1 cellular context compared by ENCODE assay signal in the genomic region with DNA sequence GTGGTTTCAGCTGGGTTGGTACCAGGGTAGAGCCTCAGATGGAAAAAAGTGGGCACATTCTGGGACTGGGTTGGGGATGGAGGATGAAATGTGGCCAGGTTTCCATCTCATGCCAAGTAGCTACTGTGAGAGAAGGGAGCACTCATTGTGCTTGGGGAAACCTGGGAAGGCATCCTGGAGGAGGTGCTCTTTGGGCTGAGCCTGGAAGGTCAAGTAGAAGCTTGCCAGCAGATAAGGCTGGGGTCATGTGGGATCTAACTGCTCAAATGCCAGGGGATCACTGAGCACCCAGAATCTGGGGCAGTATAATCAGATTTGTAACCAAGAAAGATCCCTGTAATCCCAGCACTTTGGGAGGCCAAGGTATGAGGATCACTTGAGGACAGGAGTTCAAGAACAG.
TF ChIP-seq lines count a peak whose summit lies in the region.

No MANE protein-coding gene starts in this region.

TF ChIP-seq in K562, 482 proteins besides CTCF, POLR2A, EP300 and RAD21:
- TF ChIP-seq ZBTB8A (IDR thresholded peaks at IDR 0.05; ENCODE audit: partially characterized antibody): no peak
- TF ChIP-seq RBM25 (IDR thresholded peaks at IDR 0.05; ENCODE audit: low read depth, low read length, severe bottlenecking): peak; percentile 66
- no peak for TF ChIP-seq MTA1 (IDR thresholded peaks at IDR 0.05; ENCODE audit: borderline replicate concordance)
- TF ChIP-seq, protein P1, sequence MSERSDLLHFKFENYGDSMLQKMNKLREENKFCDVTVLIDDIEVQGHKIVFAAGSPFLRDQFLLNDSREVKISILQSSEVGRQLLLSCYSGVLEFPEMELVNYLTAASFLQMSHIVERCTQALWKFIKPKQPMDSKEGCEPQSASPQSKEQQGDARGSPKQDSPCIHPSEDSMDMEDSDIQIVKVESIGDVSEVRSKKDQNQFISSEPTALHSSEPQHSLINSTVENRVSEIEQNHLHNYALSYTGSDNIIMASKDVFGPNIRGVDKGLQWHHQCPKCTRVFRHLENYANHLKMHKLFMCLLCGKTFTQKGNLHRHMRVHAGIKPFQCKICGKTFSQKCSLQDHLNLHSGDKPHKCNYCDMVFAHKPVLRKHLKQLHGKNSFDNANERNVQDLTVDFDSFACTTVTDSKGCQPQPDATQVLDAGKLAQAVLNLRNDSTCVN (CRISPR knock-in tag; IDR thresholded peaks at IDR 0.05): no peak
- no peak for TF ChIP-seq COPS2 (conservative IDR thresholded peaks at IDR 0.05)
- no peak for TF ChIP-seq ZFPM2 (CRISPR knock-in tag; IDR thresholded peaks at IDR 0.05)
- no peak for TF ChIP-seq ZNF707 (CRISPR knock-in tag; conservative IDR thresholded peaks at IDR 0.05)
- no peak for TF ChIP-seq GTF2E2 (tag; IDR thresholded peaks at IDR 0.05)
- no peak for TF ChIP-seq CBX3 (IDR thresholded peaks at IDR 0.05; ENCODE audit: borderline replicate concordance in 1 of 2, low read length in 2 of 2)
- no peak for TF ChIP-seq KLF6 (CRISPR knock-in tag; IDR thresholded peaks at IDR 0.05; ENCODE audit: borderline replicate concordance)
- peak; percentile 97 for TF ChIP-seq ZFP36 (IDR thresholded peaks at IDR 0.05; ENCODE audit: low read depth, low read length, partially characterized antibody)
- TF ChIP-seq ZNF436 (CRISPR knock-in tag; IDR thresholded peaks at IDR 0.05): peak; percentile 75
- no peak for TF ChIP-seq ZNF507 (tag; conservative IDR thresholded peaks at IDR 0.05)
- TF ChIP-seq FUS (optimal IDR thresholded peaks at IDR 0.05; ENCODE audit: low read depth, low read length): no peak
- TF ChIP-seq, protein P2, sequence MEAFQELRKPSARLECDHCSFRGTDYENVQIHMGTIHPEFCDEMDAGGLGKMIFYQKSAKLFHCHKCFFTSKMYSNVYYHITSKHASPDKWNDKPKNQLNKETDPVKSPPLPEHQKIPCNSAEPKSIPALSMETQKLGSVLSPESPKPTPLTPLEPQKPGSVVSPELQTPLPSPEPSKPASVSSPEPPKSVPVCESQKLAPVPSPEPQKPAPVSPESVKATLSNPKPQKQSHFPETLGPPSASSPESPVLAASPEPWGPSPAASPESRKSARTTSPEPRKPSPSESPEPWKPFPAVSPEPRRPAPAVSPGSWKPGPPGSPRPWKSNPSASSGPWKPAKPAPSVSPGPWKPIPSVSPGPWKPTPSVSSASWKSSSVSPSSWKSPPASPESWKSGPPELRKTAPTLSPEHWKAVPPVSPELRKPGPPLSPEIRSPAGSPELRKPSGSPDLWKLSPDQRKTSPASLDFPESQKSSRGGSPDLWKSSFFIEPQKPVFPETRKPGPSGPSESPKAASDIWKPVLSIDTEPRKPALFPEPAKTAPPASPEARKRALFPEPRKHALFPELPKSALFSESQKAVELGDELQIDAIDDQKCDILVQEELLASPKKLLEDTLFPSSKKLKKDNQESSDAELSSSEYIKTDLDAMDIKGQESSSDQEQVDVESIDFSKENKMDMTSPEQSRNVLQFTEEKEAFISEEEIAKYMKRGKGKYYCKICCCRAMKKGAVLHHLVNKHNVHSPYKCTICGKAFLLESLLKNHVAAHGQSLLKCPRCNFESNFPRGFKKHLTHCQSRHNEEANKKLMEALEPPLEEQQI (IDR thresholded peaks at IDR 0.05): no peak
- no peak for TF ChIP-seq EZH2 (IDR thresholded peaks at IDR 0.05; ENCODE audit: borderline replicate concordance, low read depth, low read length)
- TF ChIP-seq, protein P3, sequence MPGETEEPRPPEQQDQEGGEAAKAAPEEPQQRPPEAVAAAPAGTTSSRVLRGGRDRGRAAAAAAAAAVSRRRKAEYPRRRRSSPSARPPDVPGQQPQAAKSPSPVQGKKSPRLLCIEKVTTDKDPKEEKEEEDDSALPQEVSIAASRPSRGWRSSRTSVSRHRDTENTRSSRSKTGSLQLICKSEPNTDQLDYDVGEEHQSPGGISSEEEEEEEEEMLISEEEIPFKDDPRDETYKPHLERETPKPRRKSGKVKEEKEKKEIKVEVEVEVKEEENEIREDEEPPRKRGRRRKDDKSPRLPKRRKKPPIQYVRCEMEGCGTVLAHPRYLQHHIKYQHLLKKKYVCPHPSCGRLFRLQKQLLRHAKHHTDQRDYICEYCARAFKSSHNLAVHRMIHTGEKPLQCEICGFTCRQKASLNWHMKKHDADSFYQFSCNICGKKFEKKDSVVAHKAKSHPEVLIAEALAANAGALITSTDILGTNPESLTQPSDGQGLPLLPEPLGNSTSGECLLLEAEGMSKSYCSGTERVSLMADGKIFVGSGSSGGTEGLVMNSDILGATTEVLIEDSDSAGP (CRISPR knock-in tag; IDR thresholded peaks at IDR 0.05): no peak
- no peak for TF ChIP-seq RCOR1 (IDR thresholded peaks at IDR 0.05; ENCODE audit: borderline replicate concordance in 1 of 2, low read depth in 2 of 2, low read length in 2 of 2)
- TF ChIP-seq, protein P4, sequence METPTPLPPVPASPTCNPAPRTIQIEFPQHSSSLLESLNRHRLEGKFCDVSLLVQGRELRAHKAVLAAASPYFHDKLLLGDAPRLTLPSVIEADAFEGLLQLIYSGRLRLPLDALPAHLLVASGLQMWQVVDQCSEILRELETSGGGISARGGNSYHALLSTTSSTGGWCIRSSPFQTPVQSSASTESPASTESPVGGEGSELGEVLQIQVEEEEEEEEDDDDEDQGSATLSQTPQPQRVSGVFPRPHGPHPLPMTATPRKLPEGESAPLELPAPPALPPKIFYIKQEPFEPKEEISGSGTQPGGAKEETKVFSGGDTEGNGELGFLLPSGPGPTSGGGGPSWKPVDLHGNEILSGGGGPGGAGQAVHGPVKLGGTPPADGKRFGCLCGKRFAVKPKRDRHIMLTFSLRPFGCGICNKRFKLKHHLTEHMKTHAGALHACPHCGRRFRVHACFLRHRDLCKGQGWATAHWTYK (CRISPR knock-in tag; IDR thresholded peaks at IDR 0.05): no peak
- TF ChIP-seq ZBED1 (IDR thresholded peaks at IDR 0.05): no peak
- TF ChIP-seq, protein P5, sequence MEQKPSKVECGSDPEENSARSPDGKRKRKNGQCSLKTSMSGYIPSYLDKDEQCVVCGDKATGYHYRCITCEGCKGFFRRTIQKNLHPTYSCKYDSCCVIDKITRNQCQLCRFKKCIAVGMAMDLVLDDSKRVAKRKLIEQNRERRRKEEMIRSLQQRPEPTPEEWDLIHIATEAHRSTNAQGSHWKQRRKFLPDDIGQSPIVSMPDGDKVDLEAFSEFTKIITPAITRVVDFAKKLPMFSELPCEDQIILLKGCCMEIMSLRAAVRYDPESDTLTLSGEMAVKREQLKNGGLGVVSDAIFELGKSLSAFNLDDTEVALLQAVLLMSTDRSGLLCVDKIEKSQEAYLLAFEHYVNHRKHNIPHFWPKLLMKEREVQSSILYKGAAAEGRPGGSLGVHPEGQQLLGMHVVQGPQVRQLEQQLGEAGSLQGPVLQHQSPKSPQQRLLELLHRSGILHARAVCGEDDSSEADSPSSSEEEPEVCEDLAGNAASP (IDR thresholded peaks at IDR 0.05): no peak
- no peak for TF ChIP-seq FOXA1 (IDR thresholded peaks at IDR 0.05; ENCODE audit: borderline replicate concordance)
- no peak for TF ChIP-seq HMG20A (CRISPR knock-in tag; conservative IDR thresholded peaks at IDR 0.05)
- TF ChIP-seq, protein P6, sequence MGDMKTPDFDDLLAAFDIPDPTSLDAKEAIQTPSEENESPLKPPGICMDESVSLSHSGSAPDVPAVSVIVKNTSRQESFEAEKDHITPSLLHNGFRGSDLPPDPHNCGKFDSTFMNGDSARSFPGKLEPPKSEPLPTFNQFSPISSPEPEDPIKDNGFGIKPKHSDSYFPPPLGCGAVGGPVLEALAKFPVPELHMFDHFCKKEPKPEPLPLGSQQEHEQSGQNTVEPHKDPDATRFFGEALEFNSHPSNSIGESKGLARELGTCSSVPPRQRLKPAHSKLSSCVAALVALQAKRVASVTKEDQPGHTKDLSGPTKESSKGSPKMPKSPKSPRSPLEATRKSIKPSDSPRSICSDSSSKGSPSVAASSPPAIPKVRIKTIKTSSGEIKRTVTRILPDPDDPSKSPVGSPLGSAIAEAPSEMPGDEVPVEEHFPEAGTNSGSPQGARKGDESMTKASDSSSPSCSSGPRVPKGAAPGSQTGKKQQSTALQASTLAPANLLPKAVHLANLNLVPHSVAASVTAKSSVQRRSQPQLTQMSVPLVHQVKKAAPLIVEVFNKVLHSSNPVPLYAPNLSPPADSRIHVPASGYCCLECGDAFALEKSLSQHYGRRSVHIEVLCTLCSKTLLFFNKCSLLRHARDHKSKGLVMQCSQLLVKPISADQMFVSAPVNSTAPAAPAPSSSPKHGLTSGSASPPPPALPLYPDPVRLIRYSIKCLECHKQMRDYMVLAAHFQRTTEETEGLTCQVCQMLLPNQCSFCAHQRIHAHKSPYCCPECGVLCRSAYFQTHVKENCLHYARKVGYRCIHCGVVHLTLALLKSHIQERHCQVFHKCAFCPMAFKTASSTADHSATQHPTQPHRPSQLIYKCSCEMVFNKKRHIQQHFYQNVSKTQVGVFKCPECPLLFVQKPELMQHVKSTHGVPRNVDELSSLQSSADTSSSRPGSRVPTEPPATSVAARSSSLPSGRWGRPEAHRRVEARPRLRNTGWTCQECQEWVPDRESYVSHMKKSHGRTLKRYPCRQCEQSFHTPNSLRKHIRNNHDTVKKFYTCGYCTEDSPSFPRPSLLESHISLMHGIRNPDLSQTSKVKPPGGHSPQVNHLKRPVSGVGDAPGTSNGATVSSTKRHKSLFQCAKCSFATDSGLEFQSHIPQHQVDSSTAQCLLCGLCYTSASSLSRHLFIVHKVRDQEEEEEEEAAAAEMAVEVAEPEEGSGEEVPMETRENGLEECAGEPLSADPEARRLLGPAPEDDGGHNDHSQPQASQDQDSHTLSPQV (IDR thresholded peaks at IDR 0.05): no peak
